Comparison of ENCODE assay signal across 6 cellular contexts in genomic region chr2:74900225-74900624, GRCh38. TPM values are rescaled to one million over a fixed set of nuclear protein-coding genes. Genes with fewer than 3 reads are reported as not detected.
A peak's percentile ranks its signal among the peaks of the same experiment; 100 is the strongest.
DNase-seq lines count a peak whose midpoint lies in the region; ATAC-seq, FAIRE-seq and TF ChIP-seq lines count a peak whose summit lies in the region.
"Not testable (repeated sequence)": the region's sequence is repeated elsewhere in the genome, so short reads cannot be mapped to it uniquely, and the experiment has no call there.

No MANE protein-coding gene starts in this region.

- not testable (repeated sequence) for TF ChIP-seq POLR2A in K562 (conservative IDR thresholded peaks at IDR 0.05)

- DNase-seq in PC-9 (peak in 1 of 2 experiments; percentile 51), bronchial epithelial cell (ENCODE audit: low read depth) (peak; percentile 53), endodermal cell (peak; percentile 40), mesendoderm (peak; percentile 89), trophoblast cell (peak; percentile 61 to 76)
- DNase-seq in K562 (ENCODE audit: extremely low read depth in 1 of 4, low spot score in 3 of 4) = not testable (repeated sequence)

- H3K4me3 Mint-ChIP-seq in endodermal cell = not testable (repeated sequence)

- not testable (repeated sequence) for H4K8ac ChIP-seq in mesendoderm (ENCODE audit: low read depth, low read length); trophoblast cell (ENCODE audit: low read depth, low read length)

- not testable (repeated sequence) for H2BK12ac ChIP-seq in trophoblast cell (ENCODE audit: low read length)

- not testable (repeated sequence) for H3F3A ChIP-seq in PC-9 (ENCODE audit: insufficient read depth, low read depth)

- H3K79me2 ChIP-seq in PC-9 (ENCODE audit: low read depth); K562 (ENCODE audit: control insufficient read depth, insufficient read depth, low read length); mesendoderm (ENCODE audit: control insufficient read depth, insufficient read depth, low read length); trophoblast cell (ENCODE audit: control insufficient read depth, insufficient read depth, low read length, poor library complexity): not testable (repeated sequence)

- not testable (repeated sequence) for TF ChIP-seq CTCF in PC-9 (conservative IDR thresholded peaks at IDR 0.05); K562 (IDR thresholded peaks at IDR 0.05 in 2 of 3, conservative IDR thresholded peaks at IDR 0.05 in 1 of 3; ENCODE audit: insufficient read depth in 2 of 3, low read depth in 1 of 3, low read length in 3 of 3); bronchial epithelial cell (IDR thresholded peaks at IDR 0.05; ENCODE audit: insufficient read depth, low read length, severe bottlenecking); endodermal cell (conservative IDR thresholded peaks at IDR 0.05)

- H3K4me1 Mint-ChIP-seq in endodermal cell = peaks cover 37% of the 10 kb centered on the region

- not testable (repeated sequence) for H2AK5ac ChIP-seq in mesendoderm (ENCODE audit: low read length); trophoblast cell (ENCODE audit: low read length)

- H3K9me3 Mint-ChIP-seq in endodermal cell = not testable (repeated sequence)

- H2BK5ac ChIP-seq in mesendoderm (ENCODE audit: low read length); trophoblast cell (ENCODE audit: low read depth, low read length, poor library complexity): not testable (repeated sequence)

- CTCF ChIA-PET in PC-9 (lab: Charles Lee); K562 (lab: Yijun Ruan, JAX; ENCODE audit: low intra/inter-chr PET ratio): not testable (repeated sequence)

- H3K4ac ChIP-seq in mesendoderm (ENCODE audit: low read depth, low read length); trophoblast cell (ENCODE audit: low read depth, low read length): not testable (repeated sequence)

- not testable (repeated sequence) for H4K5ac ChIP-seq in mesendoderm (ENCODE audit: low read length)

- peak overlapping the region; percentile 33 for H3K27ac Mint-ChIP-seq in endodermal cell

- not testable (repeated sequence) for H3K56ac ChIP-seq in mesendoderm (ENCODE audit: low read length)

- H2BK120ac ChIP-seq in mesendoderm (ENCODE audit: low read depth, low read length); trophoblast cell (ENCODE audit: insufficient read depth, low read length, poor library complexity): not testable (repeated sequence)

- H3K18ac ChIP-seq in mesendoderm (ENCODE audit: low read length); trophoblast cell (ENCODE audit: low read length): not testable (repeated sequence)

- not testable (repeated sequence) for H3K4me3 ChIP-seq in PC-9; K562; bronchial epithelial cell (ENCODE audit: low read depth, low read length); mesendoderm (ENCODE audit: low read length); trophoblast cell (ENCODE audit: low read depth, low read length)
- H3K4me3 ChIP-seq in endodermal cell (ENCODE audit: low read length) = peak overlapping the region; percentile 72

- H3K23ac ChIP-seq in mesendoderm (ENCODE audit: low read length); trophoblast cell (ENCODE audit: low read length): not testable (repeated sequence)

- not testable (repeated sequence) for H2AFZ ChIP-seq in PC-9; K562 (ENCODE audit: low read depth, low read length); trophoblast cell (ENCODE audit: insufficient read depth, low read length, poor library complexity)

- H3K4me1 ChIP-seq in PC-9 (replicated peaks; ENCODE audit: insufficient read depth); K562 (replicated peaks in 1 of 2; ENCODE audit: control insufficient read depth in 2 of 2, insufficient read depth in 2 of 2, low read length in 2 of 2); trophoblast cell (ENCODE audit: control insufficient read depth in 1 of 2, insufficient read depth in 2 of 2, low read length in 2 of 2): not testable (repeated sequence)
- H3K4me1 ChIP-seq in endodermal cell (ENCODE audit: control insufficient read depth, insufficient read depth, low read length) = peaks cover 17% of the 10 kb centered on the region
- H3K4me1 ChIP-seq in mesendoderm (ENCODE audit: control insufficient read depth, low read depth, low read length) = peaks cover 13% of the 10 kb centered on the region

- not testable (repeated sequence) for H3K27me3 Mint-ChIP-seq in endodermal cell (ENCODE audit: insufficient read depth)

- not testable (repeated sequence) for H3K27ac ChIP-seq in PC-9; K562 (ENCODE audit: extremely low read depth, low read depth, low read length); endodermal cell (ENCODE audit: low read depth, low read length); mesendoderm (ENCODE audit: low read depth, low read length); trophoblast cell (ENCODE audit: low read depth, low read length)

- not testable (repeated sequence) for H3K36me3 ChIP-seq in PC-9 (ENCODE audit: low read depth); K562 (ENCODE audit: control insufficient read depth, insufficient read depth, low read length); bronchial epithelial cell (ENCODE audit: control insufficient read depth, insufficient read depth, low read length); endodermal cell (ENCODE audit: control insufficient read depth, insufficient read depth, low read length); mesendoderm (ENCODE audit: control insufficient read depth, insufficient read depth, low read length); trophoblast cell (ENCODE audit: control insufficient read depth in 1 of 2, insufficient read depth in 2 of 2, low read length in 2 of 2)

- TF ChIP-seq EP300 in K562 (IDR thresholded peaks at IDR 0.05; ENCODE audit: low read length) = not testable (repeated sequence)

- not testable (repeated sequence) for H3K27me3 ChIP-seq in PC-9 (ENCODE audit: insufficient read depth, low read depth); K562 (ENCODE audit: control insufficient read depth in 2 of 2, insufficient read depth in 2 of 2, low read length in 2 of 2); bronchial epithelial cell (ENCODE audit: control insufficient read depth, insufficient read depth, low read length); endodermal cell (ENCODE audit: control insufficient read depth, insufficient read depth, low read length, poor library complexity, severe bottlenecking); mesendoderm (ENCODE audit: insufficient read depth, low read length, poor library complexity); trophoblast cell (ENCODE audit: insufficient read depth, low read length)

- not testable (repeated sequence) for H4K20me1 ChIP-seq in PC-9 (ENCODE audit: insufficient read depth); K562 (replicated peaks; ENCODE audit: control insufficient read depth, insufficient read depth, low read length)

- BruUV-seq in PC-9 (replicated peaks; lab: Mats Ljungman, UMichigan); K562 (replicated peaks; lab: Mats Ljungman, UMichigan): not testable (repeated sequence)

- H4K12ac ChIP-seq in trophoblast cell (ENCODE audit: low read depth, low read length) = not testable (repeated sequence)

- not testable (repeated sequence) for H3K9me1 ChIP-seq in K562 (ENCODE audit: control insufficient read depth, insufficient read depth, low read length)

- peaks cover 14% of the 10 kb centered on the region for H3K36me3 Mint-ChIP-seq in endodermal cell (ENCODE audit: low read depth)

- H4K91ac ChIP-seq in trophoblast cell (ENCODE audit: low read depth, low read length) = not testable (repeated sequence)

- not testable (repeated sequence) for H3K79me1 ChIP-seq in mesendoderm (ENCODE audit: low read length); trophoblast cell (ENCODE audit: low read length)

- in situ Hi-C loops in K562 (cut with MboI) = not testable (repeated sequence)

- intact Hi-C loops in PC-9 (cut with micrococcal nuclease; ENCODE audit: unreplicated experiment); K562 (cut with micrococcal nuclease): not testable (repeated sequence)

- not testable (repeated sequence) for H3K9ac ChIP-seq in K562 (ENCODE audit: insufficient read depth in 1 of 2, low read depth in 2 of 2, low read length in 2 of 2); endodermal cell (ENCODE audit: extremely low read depth, low read length, poor library complexity, severe bottlenecking); mesendoderm (ENCODE audit: low read length); trophoblast cell (ENCODE audit: low read length)

- not testable (repeated sequence) for TF ChIP-seq RAD21 in K562 (CRISPR knock-in tag; conservative IDR thresholded peaks at IDR 0.05 in 1 of 2, IDR thresholded peaks at IDR 0.05 in 1 of 2)

- H3K9me2 ChIP-seq in PC-9 (ENCODE audit: insufficient read depth) = not testable (repeated sequence)

- H2BK15ac ChIP-seq in mesendoderm (replicated peaks; ENCODE audit: low read depth) = not testable (repeated sequence)

- 10% methylated on average over 2 of the region's 2 CpGs for WGBS in K562 (ENCODE audit: insufficient coverage, low coverage, missing lambda C conversion rate)
- WGBS in endodermal cell (ENCODE audit: insufficient coverage in 1 of 2, insufficient read length in 1 of 2), 2 experiments = 75% methylated on average over 2 of the region's 2 CpGs; no CpG with 5 or more reads in 1 of the 2 experiments
- WGBS in mesendoderm (ENCODE audit: extremely low coverage, insufficient coverage, low lambda C conversion rate) = no CpG with 5 or more reads among the region's 2 CpGs
- no CpG with 5 or more reads among the region's 2 CpGs for WGBS in trophoblast cell (ENCODE audit: extremely low coverage, insufficient coverage, insufficient read length)

- not testable (repeated sequence) for H3K14ac ChIP-seq in trophoblast cell (ENCODE audit: low read length)

- ATAC-seq in K562 = not testable (repeated sequence)

- FAIRE-seq in K562 (lab: Jason Lieb, UNC); bronchial epithelial cell (lab: Jason Lieb, UNC): not testable (repeated sequence)

- not testable (repeated sequence) for H3K9me3 ChIP-seq in PC-9 (ENCODE audit: insufficient read depth, low read depth); K562 (replicated peaks; ENCODE audit: control insufficient read depth, insufficient read depth, low read depth, low read length); endodermal cell (ENCODE audit: control insufficient read depth, low read length); trophoblast cell (ENCODE audit: insufficient read depth, low read depth, low read length)

- H3K4me2 ChIP-seq in PC-9 = peak overlapping the region; percentile 21; the same call in 1 of the 2 replicates
- H3K4me2 ChIP-seq in K562 (ENCODE audit: insufficient read depth, low read length); mesendoderm (ENCODE audit: low read length); trophoblast cell (ENCODE audit: low read length): not testable (repeated sequence)

- POLR2A ChIA-PET in PC-9 (lab: Charles Lee; ENCODE audit: unreplicated experiment); K562 (lab: Yijun Ruan, JAX): not testable (repeated sequence)

RNA-seq across cellular contexts. Expression of gene POLE4, which starts 58.2 kb away (rescaled TPM):
- total RNA-seq in PC-9 (2021) = 53.8 and 74.4 TPM in 2 replicates
- 11.4 and 20.9 TPM in 2 replicates for total RNA-seq in K562 (2011; cell fraction: chromatin; rRNA removed; ENCODE audit: low replicate concordance)
- 8.0 and 10.5 TPM in 2 replicates for total RNA-seq in K562 (2011; cell fraction: nucleolus; rRNA removed)
- 19.5 and 32.4 TPM in 2 replicates for total RNA-seq in K562 (2011; cell fraction: nucleoplasm; rRNA removed)
- 58.0 and 59.3 TPM in 2 replicates for total RNA-seq in K562 (2014; rRNA removed)
- total RNA-seq in K562 (2014; rRNA removed; fragmentation: Illumina TruSeq; extraction: Trizol) = 57.3 and 57.5 TPM in 2 replicates
- total RNA-seq in K562 (2015; rRNA removed; fragmentation: Illumina TruSeq; extraction: Trizol) = 53.2 and 55.1 TPM in 2 replicates
- total RNA-seq in K562 (2021) = 70.0 and 84.1 TPM in 2 replicates
- 37.6 and 73.7 TPM in 2 replicates for polyA plus RNA-seq in K562 (2011; rRNA removed)
- 15.2 and 19.0 TPM in 2 replicates for polyA plus RNA-seq in K562 (2011; cell fraction: cytosol; rRNA removed)
- polyA plus RNA-seq in K562 (2011; cell fraction: nucleus; rRNA removed) = 11.7 and 13.1 TPM in 2 replicates
- 37.9 and 80.1 TPM in 2 replicates for polyA plus RNA-seq in K562 (2012)
- polyA plus RNA-seq in K562 (2014; fragmentation: Illumina TruSeq; extraction: Trizol) = 26.7 and 30.9 TPM in 2 replicates
- 10 to 100 TPM; 25.7 to 33.2 TPM for polyA plus RNA-seq in K562 (2014; fragmentation: Nextera tagmentation; extraction: Ambion mirVana)
- 58.9 and 70.2 TPM in 2 replicates for polyA plus RNA-seq in K562 (2014; rRNA removed)
- polyA minus RNA-seq in K562 (2011; rRNA and poly(A)+ RNA removed) = 4.4 and 9.5 TPM in 2 replicates
- polyA minus RNA-seq in K562 (2011; cell fraction: cytosol; rRNA and poly(A)+ RNA removed) = 9.3 and 12.3 TPM in 2 replicates
- polyA minus RNA-seq in K562 (2011; cell fraction: nucleus; rRNA and poly(A)+ RNA removed) = 9.0 and 15.3 TPM in 2 replicates
- total RNA-seq in bronchial epithelial cell = 21.9 and 31.9 TPM in 2 replicates
- total RNA-seq in endodermal cell = 10 to 100 TPM; 38.4 to 40.9 TPM
- 22.3 TPM for polyA plus RNA-seq in endodermal cell (2013, experiment 1 of 2)
- 18.8 TPM for polyA plus RNA-seq in endodermal cell (2013, experiment 2 of 2)
- 31.7 TPM for polyA plus RNA-seq in mesendoderm (2013, experiment 1 of 2)
- 29.4 TPM for polyA plus RNA-seq in mesendoderm (2013, experiment 2 of 2)
- 13.3 and 14.5 TPM in 2 replicates for polyA plus RNA-seq in trophoblast cell (2013)
